ENCODE assay signal across 15 cellular contexts in genomic region chr13:50098693-50099092, GRCh38.
DNase-seq lines count a peak whose midpoint lies in the region; ATAC-seq, FAIRE-seq and TF ChIP-seq lines count a peak whose summit lies in the region.
"Had no signal": no experiment of that assay in that cellular context is flagged by ENCODE, and none has a peak within 500 bp of the region (broad histone marks: within the 10 kb centered on the region; RNA-seq: fewer than 3 reads in every experiment).

No MANE protein-coding gene starts in this region.

- no peak for TF ChIP-seq EP300 in GM12878 (IDR thresholded peaks at IDR 0.05; ENCODE audit: borderline replicate concordance in 1 of 2, control insufficient read depth in 1 of 2, low read depth in 2 of 2, low read length in 2 of 2)

- in situ Hi-C loops in GM12878 (cut with MboI) = no loop called here

- DNase-seq in CD14-positive monocyte (ENCODE audit: low spot score) = no peak
- DNase-seq in GF-D8 (lab: John Stamatoyannopoulos, UW) = peak; percentile 19
- peak; percentile 8 for DNase-seq in NCI-H69 (lab: John Stamatoyannopoulos, UW)
- DNase-seq in GM12878 (ENCODE audit: low read depth, low spot score) = no peak
- DNase-seq in DMS 273 (lab: John Stamatoyannopoulos, UW; ENCODE audit: unreplicated experiment) = no peak
- DNase-seq: DMS 273 treated with DMSO at 0.1 percent for 48 hours, HCEC 1CT, NCI-H1092, NCI-H1694, SHP77 had no signal

- intact Hi-C loops in CD14-positive monocyte (cut with micrococcal nuclease) = no loop called here
- intact Hi-C loops in GM12878 (cut with micrococcal nuclease; ENCODE audit: unreplicated experiment) = no loop called here

- peaks cover 19 to 42% of the 10 kb centered on the region in 2 donors for H3K36me3 Mint-ChIP-seq in CD14-positive monocyte

- H3K9me3 Mint-ChIP-seq in CD14-positive monocyte = peaks cover 5 to 12% (median 8%) of the 10 kb centered on the region in 7 donors

- no peak overlapping the region for H3K9ac ChIP-seq in GM12878 (ENCODE audit: control insufficient read depth, insufficient read depth, low read length)

- no peaks in the 10 kb centered on the region for H3K27me3 ChIP-seq in GM12878 (replicated peaks in 1 of 2; ENCODE audit: control insufficient read depth in 2 of 2, insufficient read depth in 2 of 2, low read length in 1 of 2)

- no peak overlapping the region for H3K27ac ChIP-seq in GM12878 (ENCODE audit: control insufficient read depth, insufficient read depth)

- ATAC-seq in GM12878 = no peak
- ATAC-seq in GM21447 (IDR thresholded peaks at IDR 0.05; ENCODE audit: unreplicated experiment) = no peak
- no peak for ATAC-seq in GM21529 (IDR thresholded peaks at IDR 0.05; ENCODE audit: unreplicated experiment)
- ATAC-seq: SK-N-SH treated with all-trans-retinoic acid at 6 μM for 48 hours had no signal

- no peaks in the 10 kb centered on the region for H3K4me1 ChIP-seq in GM12878 (ENCODE audit: control insufficient read depth, insufficient read depth, low read length)

- H3K79me2 ChIP-seq in GM12878 (ENCODE audit: control insufficient read depth, insufficient read depth, low read length) = no peaks in the 10 kb centered on the region

- peaks cover 13% of the 10 kb centered on the region for H3K9me3 ChIP-seq in GM12878 (replicated peaks; ENCODE audit: control insufficient read depth, insufficient read depth, low read length)

- H2AFZ ChIP-seq in GM12878 (ENCODE audit: control insufficient read depth, low read depth, low read length) = no peak overlapping the region

- H3K36me3 ChIP-seq in GM12878 (ENCODE audit: control insufficient read depth in 2 of 2, insufficient read depth in 2 of 2, low read length in 1 of 2) = no peaks in the 10 kb centered on the region

- H3K4me3 ChIP-seq in GM12878 = no peak overlapping the region

- H3K4me1 Mint-ChIP-seq in CD14-positive monocyte = peaks cover 30% of the 10 kb centered on the region

- H3K27me3 Mint-ChIP-seq in CD14-positive monocyte (ENCODE audit: low read depth in 3 of 3) = no peaks in the 10 kb centered on the region

- POLR2A ChIA-PET in GM12878 (lab: Charles Lee) = interaction anchor here (1.0 kb wide), 1 partner anchor 21 kb away, joined by 3 read pairs; no protein-coding TSS in a partner anchor

- CTCF ChIA-PET in GM12878 (lab: Yijun Ruan, JAX) = interaction anchor here (1.4 to 2.3 kb wide), 3 partner anchors 9 to 122 kb away, joined by 3 to 8 read pairs (median 6); no protein-coding TSS in a partner anchor

- TF ChIP-seq RAD21 in GM12878 (IDR thresholded peaks at IDR 0.05; ENCODE audit: insufficient read depth, low read depth, low read length) = no peak

- no peak overlapping the region for H3K4me2 ChIP-seq in GM12878 (ENCODE audit: control insufficient read depth, insufficient read depth)

- no TSS peak for BruUV-seq in GM12878 (replicated peaks; lab: Mats Ljungman, UMichigan)

- RAD21 ChIA-PET in GM12878 (lab: Charles Lee; ENCODE audit: unreplicated experiment) = no interaction called here

- no peak for FAIRE-seq in GM12878 (lab: Jason Lieb, UNC)
- FAIRE-seq: GM18507, RCC 7860 had no signal

- no peaks in the 10 kb centered on the region for H4K20me1 ChIP-seq in GM12878 (ENCODE audit: control insufficient read depth, insufficient read depth)

- no peak overlapping the region for H3K4me3 Mint-ChIP-seq in CD14-positive monocyte

- 81% methylated on average over 1 of the region's 1 CpG for WGBS in GM12878 (ENCODE audit: insufficient coverage, insufficient replicate concordance, low lambda C conversion rate, missing lambda C conversion rate)

- peak overlapping the region in 4 of 7 donors; percentile 32 to 71 (median 55) for H3K27ac Mint-ChIP-seq in CD14-positive monocyte

- TF ChIP-seq POLR2A in GM12878 (IDR thresholded peaks at IDR 0.05; ENCODE audit: low read depth, low read length) = no peak

- SMC1A ChIA-PET in GM12878 (lab: Charles Lee; ENCODE audit: uncharacterized antibody, unreplicated experiment) = interaction anchor here (0.7 to 1.2 kb wide), 2 partner anchors 11 to 1827 kb away, joined by 3 read pairs; no protein-coding TSS in a partner anchor

- no peak for TF ChIP-seq CTCF in CD14-positive monocyte (IDR thresholded peaks at IDR 0.05)
- no peak for TF ChIP-seq CTCF in GM12878 (IDR thresholded peaks at IDR 0.05 in 2 of 3, conservative IDR thresholded peaks at IDR 0.05 in 1 of 3; ENCODE audit: control insufficient read depth in 2 of 3, extremely low read depth in 1 of 3, insufficient read depth in 1 of 3, low read depth in 3 of 3, low read length in 3 of 3)

TF ChIP-seq in GM12878, 131 proteins besides CTCF, POLR2A, EP300 and RAD21:
- TF ChIP-seq JUNB (IDR thresholded peaks at IDR 0.05) = no peak
- no peak for TF ChIP-seq ZNF687 (IDR thresholded peaks at IDR 0.05)
- TF ChIP-seq CBX5 (IDR thresholded peaks at IDR 0.05; ENCODE audit: low read depth) = peak; percentile 85; the same call in 1 of the 2 replicates

Comparison
In these comparisons a context has a peak if more than half of its experiments do, and no peak if none do; other contexts are left out.
1. DNase-seq: peak in GF-D8 (single experiment) and NCI-H69 (single experiment); none in CD14-positive monocyte (single experiment), GM12878 (single experiment) and DMS 273 (single experiment).